6 cellular contexts compared by ENCODE assay signal in the genomic region with DNA sequence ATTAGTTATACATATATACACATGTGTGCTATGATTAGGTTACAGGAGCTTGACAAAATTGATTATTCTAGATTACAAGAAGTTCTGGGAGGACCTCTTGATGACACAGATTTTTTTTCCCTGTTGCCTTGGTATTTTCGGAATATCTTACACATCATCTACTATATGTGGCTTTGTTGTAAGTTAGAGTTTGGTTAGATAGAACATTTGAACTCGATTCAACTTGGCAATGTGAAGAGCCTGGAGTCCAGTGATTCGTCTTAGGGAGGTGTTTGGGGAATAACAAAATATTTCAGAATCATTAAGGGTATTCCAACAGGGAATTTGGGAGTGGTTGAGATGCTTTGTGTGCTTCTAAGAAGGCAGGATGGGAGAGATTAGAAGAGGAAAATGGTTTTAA. TPM values are rescaled to one million over a fixed set of nuclear protein-coding genes. Genes with fewer than 3 reads are reported as not detected.
"Had no signal": no experiment of that assay in that cellular context is flagged by ENCODE, and none has a peak within 500 bp of the region (broad histone marks: within the 10 kb centered on the region; RNA-seq: fewer than 3 reads in every experiment).

No MANE protein-coding gene starts in this region.

- H3K36me3 ChIP-seq: HAP-1 had no signal

- H3K9me3 ChIP-seq: HAP-1 had no signal

- DNase-seq: GM23248, GOT3, H7 had no signal

- H3K27ac ChIP-seq: GM23248, HL-60 had no signal

- H3K4me3 ChIP-seq: GM23248, HAP-1 had no signal

- H3K4me1 ChIP-seq: HAP-1 had no signal

RNA-seq across cellular contexts. Expression of a gene that starts 39.3 kb away (rescaled TPM):
- total RNA-seq: HepG2 had no signal
